ENCODE assay signal across 9 cellular contexts in genomic region chr7:46352335-46352954, GRCh38.
DNase-seq lines count a peak whose midpoint lies in the region; ATAC-seq, FAIRE-seq and TF ChIP-seq lines count a peak whose summit lies in the region.
"Had no signal": no experiment of that assay in that cellular context is flagged by ENCODE, and none has a peak within 500 bp of the region (broad histone marks: within the 10 kb centered on the region; RNA-seq: fewer than 3 reads in every experiment).

No MANE protein-coding gene starts in this region.

- H3K4me3 Mint-ChIP-seq in activated CD4-positive, alpha-beta T cell treated with anti-CD3 and anti-CD28 coated beads, Interleukin-2, amount 10 ng/mL, durations not matched to agents 24 days and 14 days: no peak overlapping the region
- no peak overlapping the region for H3K4me3 Mint-ChIP-seq in astrocyte (ENCODE audit: unreplicated experiment)
- H3K4me3 Mint-ChIP-seq: activated naive CD8-positive, alpha-beta T cell treated with anti-CD3 and anti-CD28 coated beads, Interleukin-2, amount 10 ng/mL, durations not matched to agents 7 days and 5 days had no signal

- WGBS in testis, 2 donors: 26 to 43% methylated on average over 2 of the region's 2 CpGs

- H3K79me2 ChIP-seq in astrocyte (ENCODE audit: insufficient read depth, low read length): no peaks in the 10 kb centered on the region

- no peaks in the 10 kb centered on the region for H3K36me3 Mint-ChIP-seq in activated CD4-positive, alpha-beta T cell treated with anti-CD3 and anti-CD28 coated beads, Interleukin-2, amount 10 ng/mL, durations not matched to agents 24 days and 14 days (ENCODE audit: low read depth)
- no peaks in the 10 kb centered on the region for H3K36me3 Mint-ChIP-seq in astrocyte (ENCODE audit: low read depth, unreplicated experiment)
- H3K36me3 Mint-ChIP-seq: activated naive CD8-positive, alpha-beta T cell treated with anti-CD3 and anti-CD28 coated beads, Interleukin-2, amount 10 ng/mL, durations not matched to agents 7 days and 5 days had no signal

- H3K9me3 ChIP-seq in astrocyte (ENCODE audit: insufficient read depth, low read depth, low read length): no peaks in the 10 kb centered on the region
- no peaks in the 10 kb centered on the region for H3K9me3 ChIP-seq in testis

- H3K4me2 ChIP-seq in astrocyte (ENCODE audit: low read length): no peak overlapping the region

- H3K36me3 ChIP-seq in astrocyte (ENCODE audit: insufficient read depth, low read length) (no peaks in the 10 kb centered on the region), testis (ENCODE audit: low read depth, missing control alignments) (no peaks in the 10 kb centered on the region)

- no peak overlapping the region for H3K27ac ChIP-seq in astrocyte (ENCODE audit: low read depth, low read length)
- no peak overlapping the region for H3K27ac ChIP-seq in testis

- H4K20me1 ChIP-seq in astrocyte (ENCODE audit: insufficient read depth, low read length): no peaks in the 10 kb centered on the region

- no peak for TF ChIP-seq POLR2A in testis (IDR thresholded peaks at IDR 0.05)

- TF ChIP-seq CTCF in LNCaP clone FGC (IDR thresholded peaks at IDR 0.05; ENCODE audit: control insufficient read depth, extremely low read depth, insufficient read depth): peak; percentile 83
- peak; percentile 85 for TF ChIP-seq CTCF in astrocyte (IDR thresholded peaks at IDR 0.05; ENCODE audit: insufficient read depth, low read depth, low read length)
- TF ChIP-seq CTCF in testis (IDR thresholded peaks at IDR 0.05): peak; percentile 44 to 56 (median 54)

- no peaks in the 10 kb centered on the region for H3K27me3 ChIP-seq in astrocyte (ENCODE audit: insufficient read depth, low read length)
- H3K27me3 ChIP-seq in testis: no peaks in the 10 kb centered on the region

- H2AFZ ChIP-seq in astrocyte (ENCODE audit: low read depth, low read length): no peak overlapping the region

- no peaks in the 10 kb centered on the region for H3K27me3 Mint-ChIP-seq in activated CD4-positive, alpha-beta T cell treated with anti-CD3 and anti-CD28 coated beads, Interleukin-2, amount 10 ng/mL, durations not matched to agents 24 days and 14 days
- no peaks in the 10 kb centered on the region for H3K27me3 Mint-ChIP-seq in astrocyte (ENCODE audit: low read depth, unreplicated experiment)

- ATAC-seq in GM21390 (IDR thresholded peaks at IDR 0.05; ENCODE audit: unreplicated experiment) (no peak), HG02588 (IDR thresholded peaks at IDR 0.05; ENCODE audit: unreplicated experiment) (no peak)

- peak; percentile 100 for FAIRE-seq in astrocyte (lab: Jason Lieb, UNC)

- H3K4me1 ChIP-seq in astrocyte (ENCODE audit: insufficient read depth, low read length): no peaks in the 10 kb centered on the region
- no peaks in the 10 kb centered on the region for H3K4me1 ChIP-seq in testis

- H3K9ac ChIP-seq in astrocyte (ENCODE audit: low read length): no peak overlapping the region

- H3K4me1 Mint-ChIP-seq in activated CD4-positive, alpha-beta T cell treated with anti-CD3 and anti-CD28 coated beads, Interleukin-2, amount 10 ng/mL, durations not matched to agents 24 days and 14 days: no peaks in the 10 kb centered on the region
- peaks cover 26% of the 10 kb centered on the region for H3K4me1 Mint-ChIP-seq in astrocyte (ENCODE audit: low read depth, unreplicated experiment)
- H3K4me1 Mint-ChIP-seq: activated naive CD8-positive, alpha-beta T cell treated with anti-CD3 and anti-CD28 coated beads, Interleukin-2, amount 10 ng/mL, durations not matched to agents 7 days and 5 days had no signal

- intact Hi-C loops in activated CD4-positive, alpha-beta T cell treated with anti-CD3 and anti-CD28 coated beads, Interleukin-2, amount 10 ng/mL, durations not matched to agents 24 days and 14 days (cut with micrococcal nuclease): loop anchor here (2.0 kb wide), 1 partner anchor 436 kb away; no protein-coding TSS in a partner anchor
- intact Hi-C loops in testis (cut with DNase I; ENCODE audit: low total_unique reads): loop anchor here (10.0 kb wide), 1 partner anchor 428 kb away; the partner anchor contains the start of gene IGFBP3

- no peak overlapping the region for H3K27ac Mint-ChIP-seq in activated CD4-positive, alpha-beta T cell treated with anti-CD3 and anti-CD28 coated beads, Interleukin-2, amount 10 ng/mL, durations not matched to agents 24 days and 14 days
- H3K27ac Mint-ChIP-seq in astrocyte (ENCODE audit: unreplicated experiment): no peak overlapping the region
- H3K27ac Mint-ChIP-seq: activated naive CD8-positive, alpha-beta T cell treated with anti-CD3 and anti-CD28 coated beads, Interleukin-2, amount 10 ng/mL, durations not matched to agents 7 days and 5 days had no signal

- H3K4me3 ChIP-seq in LNCaP clone FGC (ENCODE audit: low read depth, low read length) (no peak overlapping the region), astrocyte (ENCODE audit: insufficient read depth, low read depth, low read length) (no peak overlapping the region), testis (no peak overlapping the region)

- H3K9me3 Mint-ChIP-seq in activated CD4-positive, alpha-beta T cell treated with anti-CD3 and anti-CD28 coated beads, Interleukin-2, amount 10 ng/mL, durations not matched to agents 24 days and 14 days: no peaks in the 10 kb centered on the region
- H3K9me3 Mint-ChIP-seq in astrocyte (ENCODE audit: unreplicated experiment): peaks cover 3% of the 10 kb centered on the region
- H3K9me3 Mint-ChIP-seq: activated naive CD8-positive, alpha-beta T cell treated with anti-CD3 and anti-CD28 coated beads, Interleukin-2, amount 10 ng/mL, durations not matched to agents 7 days and 5 days had no signal

- peak; percentile 58 for DNase-seq in activated CD4-positive, alpha-beta T cell treated with anti-CD3 and anti-CD28 coated beads, Interleukin-2, amount 10 ng/mL, durations not matched to agents 24 days and 14 days
- no peak for DNase-seq in activated CD4-positive, alpha-beta T cell treated with anti-CD3 and anti-CD28 coated beads for 4 hours
- DNase-seq in LNCaP clone FGC (ENCODE audit: low read depth) (peak; percentile 38), astrocyte (ENCODE audit: low read depth) (peak; percentile 40), iPS DF 4.7 (ENCODE audit: extremely low read depth, low spot score) (peak; percentile 22), testis (peak; percentile 59)
- DNase-seq: activated naive CD8-positive, alpha-beta T cell treated with anti-CD3 and anti-CD28 coated beads, Interleukin-2, amount 10 ng/mL, durations not matched to agents 7 days and 5 days had no signal

Comparison
In these comparisons a context has a peak if more than half of its experiments do, and no peak if none do; other contexts are left out.
1. DNase-seq: peak in activated CD4-positive, alpha-beta T cell treated with anti-CD3 and anti-CD28 coated beads, Interleukin-2, amount 10 ng/mL, durations not matched to agents 24 days and 14 days (single experiment), LNCaP clone FGC (single experiment), astrocyte (single experiment), iPS DF 4.7 (single experiment) and testis (single experiment); none in activated CD4-positive, alpha-beta T cell treated with anti-CD3 and anti-CD28 coated beads for 4 hours (0 of 2).
2. Peak in every context shown above with its lines, with median percentiles within 50 percentile points of each other: CTCF ChIP-seq.